In the genomic region with DNA sequence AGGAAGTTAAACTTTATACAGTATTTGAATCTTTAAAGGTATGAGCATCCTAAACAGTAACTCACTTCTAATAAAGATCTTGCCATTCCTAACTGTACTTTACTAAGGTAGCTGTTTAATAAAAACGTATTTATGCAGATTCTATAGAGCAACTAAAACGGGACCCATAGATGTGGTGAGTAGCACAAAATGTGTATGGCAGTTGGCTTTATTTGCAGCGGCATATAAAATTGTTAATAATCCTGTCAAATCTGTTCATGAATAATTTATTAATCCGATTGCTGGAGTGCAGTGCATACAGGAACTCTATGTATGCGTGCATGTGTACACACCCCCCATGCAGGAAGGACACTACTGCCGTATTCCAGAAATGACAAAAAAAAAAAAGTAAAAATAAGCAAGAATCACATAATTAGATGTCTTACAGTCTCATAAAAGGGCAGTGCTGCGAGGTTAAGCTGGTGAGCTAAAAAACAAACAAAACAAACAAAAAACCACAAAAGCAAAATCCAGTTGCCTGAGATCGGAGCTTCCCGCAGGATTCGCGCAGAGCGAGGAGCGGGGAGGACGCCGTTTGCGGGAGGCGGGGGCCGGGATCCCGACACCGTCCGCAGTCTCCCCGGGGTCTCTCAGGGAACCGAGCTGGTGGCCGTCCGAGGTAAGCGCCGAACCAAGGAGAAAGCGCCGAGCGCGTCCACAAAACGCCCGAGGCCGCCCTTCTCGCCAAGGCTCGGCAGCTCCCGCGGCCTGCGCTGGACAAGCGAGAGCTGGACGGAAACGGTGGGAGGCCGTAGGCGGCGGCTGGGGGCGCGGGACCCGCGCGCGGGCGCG, we compare ENCODE assay signal across 8 cellular contexts. TPM values are rescaled to one million over a fixed set of nuclear protein-coding genes. Genes with fewer than 3 reads are reported as not detected.
DNase-seq lines count a peak whose midpoint lies in the region; ATAC-seq, FAIRE-seq and TF ChIP-seq lines count a peak whose summit lies in the region.

No MANE protein-coding gene starts in this region.

- H4K20me1 ChIP-seq in keratinocyte (ENCODE audit: control insufficient read depth, extremely low read depth, insufficient read depth, low read length), result no peaks in the 10 kb centered on the region

- 1 to 3% (median 1%) methylated on average over 17 to 53 of the region's 53 CpGs for WGBS in adrenal gland, 4 donors

- H3K4me1 ChIP-seq in ES-I3 (ENCODE audit: insufficient read depth, low read length), result no peaks in the 10 kb centered on the region
- H3K4me1 ChIP-seq in adrenal gland (replicated peaks in 1 of 2), result peaks cover 0 to 22% of the 10 kb centered on the region in 2 donors
- H3K4me1 ChIP-seq in keratinocyte (ENCODE audit: control insufficient read depth, extremely low read depth, insufficient read depth, low read length), result peaks cover 7% of the 10 kb centered on the region

- no peaks in the 10 kb centered on the region for H3K9me1 ChIP-seq in keratinocyte (ENCODE audit: control insufficient read depth, extremely low read depth, insufficient read depth, low read length)

- H3K4me3 ChIP-seq in adrenal gland (peak overlapping the region in 3 of 4 donors; percentile 40 to 92 (median 64)), keratinocyte (ENCODE audit: control insufficient read depth in 2 of 3, extremely low read depth in 1 of 3, insufficient read depth in 2 of 3, low read depth in 1 of 3, low read length in 3 of 3) (peak overlapping the region; percentile 84 to 86 (median 85))

- peak overlapping the region; percentile 91 for H2AFZ ChIP-seq in keratinocyte (ENCODE audit: control insufficient read depth, low read length)

- ATAC-seq in GM21390 (IDR thresholded peaks at IDR 0.05; ENCODE audit: unreplicated experiment) (peak; percentile 13), GM21825 (IDR thresholded peaks at IDR 0.05; ENCODE audit: unreplicated experiment) (no peak)

- H3K9ac ChIP-seq in ES-I3 (ENCODE audit: low read depth, low read length) (peak overlapping the region; percentile 69; the same call in 1 of the 2 replicates), keratinocyte (ENCODE audit: control insufficient read depth, extremely low read depth, insufficient read depth, low read length) (peak overlapping the region; percentile 94)

- peak; percentile 23 for DNase-seq in HT-29 (ENCODE audit: low spot score)
- DNase-seq in adrenal gland, result no peak
- DNase-seq in keratinocyte (ENCODE audit: low read depth, low spot score), result no peak
- no peak for DNase-seq in midbrain (lab: John Stamatoyannopoulos, UW)

- peak overlapping the region; percentile 96 for H3K4me2 ChIP-seq in keratinocyte (ENCODE audit: control insufficient read depth, extremely low read depth, insufficient read depth, low read depth, low read length)

- peaks cover 1% of the 10 kb centered on the region for H3K79me2 ChIP-seq in keratinocyte (ENCODE audit: control insufficient read depth, insufficient read depth, low read length)

- H3K27me3 Mint-ChIP-seq in stimulated activated naive CD8-positive, alpha-beta T cell treated with anti-CD3 and anti-CD28 coated beads, Interleukin-15, Interleukin-2, amounts not matched to agents 100 ng/mL and 50 ng/mL, for 24 hours, result peaks cover 41% of the 10 kb centered on the region

- peak overlapping the region in 4 of 5 donors; percentile 62 to 96 (median 88) for H3K27ac ChIP-seq in adrenal gland
- H3K27ac ChIP-seq in keratinocyte (ENCODE audit: control insufficient read depth, insufficient read depth, low read length), result peak overlapping the region; percentile 96

- H3K27me3 ChIP-seq in adrenal gland (peaks cover 5% of the 10 kb centered on the region), keratinocyte (ENCODE audit: control insufficient read depth, extremely low read depth, insufficient read depth, low read length) (no peaks in the 10 kb centered on the region)

- intact Hi-C loops in adrenal gland (cut with DNase I), result loop anchor here in 1 of 2 donors (10.0 kb wide), 1 partner anchor 311 kb away; the partner anchor contains the start of gene DNAJC1

- dilution Hi-C loops in keratinocyte (cut with MboI; ENCODE audit: extremely low pct_ligation_motif_present, low sequenced_read_pairs), result no loop called here

- TF ChIP-seq POLR2A in adrenal gland (IDR thresholded peaks at IDR 0.05), result no peak

- peak in 1 of 6 experiments; percentile 20 for TF ChIP-seq CTCF in adrenal gland (IDR thresholded peaks at IDR 0.05)
- TF ChIP-seq CTCF in keratinocyte (optimal IDR thresholded peaks at IDR 0.05 in 1 of 3, IDR thresholded peaks at IDR 0.05 in 1 of 3, conservative IDR thresholded peaks at IDR 0.05 in 1 of 3; ENCODE audit: extremely low read depth in 1 of 3, insufficient read depth in 2 of 3, low read length in 3 of 3), result no peak

- peak; percentile 5 for FAIRE-seq in keratinocyte (lab: Jason Lieb, UNC)

- H3K27ac Mint-ChIP-seq in stimulated activated naive CD8-positive, alpha-beta T cell treated with anti-CD3 and anti-CD28 coated beads, Interleukin-15, Interleukin-2, amounts not matched to agents 100 ng/mL and 50 ng/mL, for 24 hours, result peak overlapping the region; percentile 93

- peaks cover 6% of the 10 kb centered on the region for H3K36me3 Mint-ChIP-seq in stimulated activated naive CD8-positive, alpha-beta T cell treated with anti-CD3 and anti-CD28 coated beads, Interleukin-15, Interleukin-2, amounts not matched to agents 100 ng/mL and 50 ng/mL, for 24 hours (ENCODE audit: low read depth)

- H3K36me3 ChIP-seq in ES-I3 (ENCODE audit: insufficient read depth, low read length) (no peaks in the 10 kb centered on the region), adrenal gland (replicated peaks in 1 of 2) (no peaks in the 10 kb centered on the region), keratinocyte (ENCODE audit: control insufficient read depth in 2 of 2, extremely low read depth in 1 of 2, insufficient read depth in 2 of 2, low read length in 2 of 2) (no peaks in the 10 kb centered on the region)

- H3K9me3 Mint-ChIP-seq in stimulated activated naive CD8-positive, alpha-beta T cell treated with anti-CD3 and anti-CD28 coated beads, Interleukin-15, Interleukin-2, amounts not matched to agents 100 ng/mL and 50 ng/mL, for 24 hours, result no peaks in the 10 kb centered on the region

- H3K4me3 Mint-ChIP-seq in stimulated activated naive CD8-positive, alpha-beta T cell treated with anti-CD3 and anti-CD28 coated beads, Interleukin-15, Interleukin-2, amounts not matched to agents 100 ng/mL and 50 ng/mL, for 24 hours, result peak overlapping the region; percentile 90

- H3K9me3 ChIP-seq in ES-I3 (ENCODE audit: control insufficient read depth, insufficient read depth, low read length), result no peaks in the 10 kb centered on the region
- H3K9me3 ChIP-seq in adrenal gland (replicated peaks in 1 of 3), result no peaks in the 10 kb centered on the region
- H3K9me3 ChIP-seq in keratinocyte (ENCODE audit: control insufficient read depth, low read depth, low read length), result no peaks in the 10 kb centered on the region

- peaks cover 47% of the 10 kb centered on the region for H3K4me1 Mint-ChIP-seq in stimulated activated naive CD8-positive, alpha-beta T cell treated with anti-CD3 and anti-CD28 coated beads, Interleukin-15, Interleukin-2, amounts not matched to agents 100 ng/mL and 50 ng/mL, for 24 hours (ENCODE audit: low read depth)

RNA-seq across cellular contexts. Expression of gene COMMD3, which starts 0.5 kb away (rescaled TPM):
- 12.4 and 13.4 TPM in 2 replicates for total RNA-seq in HT-29 (2014; rRNA removed; shearing (Covaris generic))
- total RNA-seq in adrenal gland, result 10 to 100 TPM in 7 of 8 donors, 1 to 10 TPM in 1; 7.5 to 57.1 (median 45.0) TPM
- polyA plus RNA-seq in adrenal gland (10 to 100 TPM; 43.4 to 82.4 (median 44.5) TPM), keratinocyte (29.3 to 59.5 TPM (median 39.2 TPM) in 3 replicates)
- 9.4 TPM for polyA plus RNA-seq in keratinocyte (2011; ENCODE audit: low read depth)
- polyA plus RNA-seq in keratinocyte (2011; cell fraction: cytosol; rRNA removed), result 33.7 and 64.5 TPM in 2 replicates
- 26.6 and 42.5 TPM in 2 replicates for polyA plus RNA-seq in keratinocyte (2011; cell fraction: nucleus; rRNA removed)
- polyA plus RNA-seq in keratinocyte (2012; ENCODE audit: low replicate concordance), result 37.8 and 53.3 TPM in 2 replicates
- 6.5 to 13.3 TPM (median 11.7 TPM) in 3 replicates for polyA minus RNA-seq in keratinocyte
- 6.9 TPM for polyA minus RNA-seq in keratinocyte (2011; cell fraction: cytosol; rRNA and poly(A)+ RNA removed)
- 4.4 and 7.1 TPM in 2 replicates for polyA minus RNA-seq in keratinocyte (2011; cell fraction: nucleus; rRNA and poly(A)+ RNA removed)

RNA-seq across cellular contexts. Expression of gene BMI1, which starts 5.2 kb away (rescaled TPM):
- 17.6 and 19.5 TPM in 2 replicates for total RNA-seq in HT-29 (2014; rRNA removed; shearing (Covaris generic))
- total RNA-seq in adrenal gland, result 10 to 100 TPM; 50.5 to 78.5 (median 68.6) TPM
- polyA plus RNA-seq in adrenal gland, result 10 to 100 TPM; 16.7 to 88.5 (median 24.1) TPM
- 21.6 to 33.1 TPM (median 22.0 TPM) in 3 replicates for polyA plus RNA-seq in keratinocyte
- 32.6 TPM for polyA plus RNA-seq in keratinocyte (2011; ENCODE audit: low read depth)
- polyA plus RNA-seq in keratinocyte (2011; cell fraction: cytosol; rRNA removed), result 18.4 and 37.5 TPM in 2 replicates
- 19.7 and 28.5 TPM in 2 replicates for polyA plus RNA-seq in keratinocyte (2011; cell fraction: nucleus; rRNA removed)
- 19.4 and 29.1 TPM in 2 replicates for polyA plus RNA-seq in keratinocyte (2012; ENCODE audit: low replicate concordance)
- polyA minus RNA-seq in keratinocyte, result 22.3 to 46.3 TPM (median 46.3 TPM) in 3 replicates
- polyA minus RNA-seq in keratinocyte (2011; cell fraction: cytosol; rRNA and poly(A)+ RNA removed), result 32.0 TPM
- polyA minus RNA-seq in keratinocyte (2011; cell fraction: nucleus; rRNA and poly(A)+ RNA removed), result 4.9 and 18.2 TPM in 2 replicates

RNA-seq across cellular contexts. Expression of gene SPAG6, which starts 29.6 kb away (rescaled TPM):
- total RNA-seq in HT-29 (2014; rRNA removed; shearing (Covaris generic)), result not detected in 2 replicates
- under 1 TPM in 1 of 8 donors, not detected in 7; 0.46 TPM for total RNA-seq in adrenal gland
- polyA plus RNA-seq in adrenal gland (under 1 TPM in 1 of 3 donors, not detected in 2; 0.07 TPM), keratinocyte (not detected in 3 replicates)
- not detected for polyA plus RNA-seq in keratinocyte (2011; ENCODE audit: low read depth)
- polyA plus RNA-seq in keratinocyte (2011; cell fraction: cytosol; rRNA removed), result not detected in 2 replicates
- polyA plus RNA-seq in keratinocyte (2011; cell fraction: nucleus; rRNA removed), result not detected in 2 replicates
- polyA plus RNA-seq in keratinocyte (2012; ENCODE audit: low replicate concordance), result not detected in 2 replicates
- not detected in 3 replicates for polyA minus RNA-seq in keratinocyte
- polyA minus RNA-seq in keratinocyte (2011; cell fraction: cytosol; rRNA and poly(A)+ RNA removed), result not detected
- polyA minus RNA-seq in keratinocyte (2011; cell fraction: nucleus; rRNA and poly(A)+ RNA removed), result not detected in 2 replicates
